ENCODE assay signal across 23 cellular contexts in the genomic region with DNA sequence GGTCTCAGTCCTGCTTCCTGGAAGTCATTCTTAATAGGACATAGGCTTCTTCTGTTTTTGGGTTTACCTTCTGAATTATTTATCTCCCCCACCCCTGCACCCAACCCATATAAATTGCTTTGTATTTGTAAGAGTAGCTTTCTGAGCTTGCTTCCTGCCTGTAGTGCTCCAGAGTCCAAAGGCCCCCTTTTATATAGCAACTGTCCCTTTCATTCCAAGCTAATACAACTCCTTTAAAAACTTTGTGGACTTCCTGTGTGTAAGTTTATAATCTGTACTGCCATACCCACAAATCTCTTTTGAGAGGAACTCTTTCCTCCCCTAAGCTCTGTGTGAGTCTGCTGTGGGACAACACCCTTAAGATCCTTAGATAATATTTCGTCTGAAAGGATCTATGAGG.
"Had no signal": no experiment of that assay in that cellular context is flagged by ENCODE, and none has a peak within 500 bp of the region (broad histone marks: within the 10 kb centered on the region; RNA-seq: fewer than 3 reads in every experiment).

No MANE protein-coding gene starts in this region.

- H3K27ac Mint-ChIP-seq: dendritic cell treated with granulocyte-macrophage colony-stimulating factor and Interleukin-4, amounts not matched to agents 40 ng/mL and 50 ng/mL, for 4 days; progenitor cell of endocrine pancreas; WTC11 had no signal

- H3K27me3 Mint-ChIP-seq: activated naive CD8-positive, alpha-beta T cell treated with anti-CD3 and anti-CD28 coated beads, Interleukin-2, amount 50 U/mL, for 24 hours; dendritic cell treated with granulocyte-macrophage colony-stimulating factor and Interleukin-4, amounts not matched to agents 40 ng/mL and 50 ng/mL, for 4 days; naive thymus-derived CD4-positive, alpha-beta T cell; progenitor cell of endocrine pancreas had no signal

- ATAC-seq: activated naive CD8-positive, alpha-beta T cell treated with anti-CD3 and anti-CD28 coated beads, Interleukin-2, amount 50 U/mL, for 24 hours; activated T-cell treated with anti-CD3 and anti-CD28 coated beads, Interleukin-2, amount 50 U/mL, for 72 hours; heart right ventricle; naive thymus-derived CD4-positive, alpha-beta T cell; WTC11 had no signal

- H3K27ac ChIP-seq: brain microvascular endothelial cell, heart right ventricle, SK-N-MC, testis had no signal

- H3K9me3 ChIP-seq: testis had no signal

- H3K4me3 ChIP-seq: heart right ventricle, left lung, lung, SK-N-MC, testis, upper lobe of left lung had no signal

- H3K4me3 Mint-ChIP-seq: activated naive CD8-positive, alpha-beta T cell treated with anti-CD3 and anti-CD28 coated beads, Interleukin-2, amount 50 U/mL, for 24 hours; activated T-cell treated with anti-CD3 and anti-CD28 coated beads, Interleukin-2, amount 50 U/mL, for 72 hours; dendritic cell treated with granulocyte-macrophage colony-stimulating factor and Interleukin-4, amounts not matched to agents 40 ng/mL and 50 ng/mL, for 4 days; WTC11 had no signal

- H3K27me3 ChIP-seq: brain microvascular endothelial cell, heart right ventricle, left lung, testis, upper lobe of left lung had no signal

- DNase-seq: activated CD4-positive, alpha-beta T cell treated with anti-CD3 and anti-CD28 coated beads, Interleukin-2, amount 50 U/mL, for 48 hours; activated CD8-positive, alpha-beta memory T cell treated with anti-CD3 and anti-CD28 coated beads, Interleukin-2, amount 50 U/mL, for 48 hours; activated gamma-delta T cell treated with Interleukin-2 at 50 U/mL for 16 hours; activated naive CD8-positive, alpha-beta T cell treated with anti-CD3 and anti-CD28 coated beads, Interleukin-2, amount 50 U/mL, for 24 hours; activated T-cell treated with anti-CD3 and anti-CD28 coated beads, Interleukin-2, amount 50 U/mL, for 72 hours; aorta; brain microvascular endothelial cell; caudate nucleus; effector CD4-positive, alpha-beta T cell; heart right ventricle; left lung; naive thymus-derived CD4-positive, alpha-beta T cell; retina; stimulated activated CD4-positive, alpha-beta T cell treated with anti-CD3 and anti-CD28 coated beads, Interleukin-4, amount 100 ng/mL, for 1 hour; stimulated activated naive CD4-positive, alpha-beta T cell; SW 1271; testis; upper lobe of left lung had no signal
